ENCODE assay signal across 9 cellular contexts in the genomic region with DNA sequence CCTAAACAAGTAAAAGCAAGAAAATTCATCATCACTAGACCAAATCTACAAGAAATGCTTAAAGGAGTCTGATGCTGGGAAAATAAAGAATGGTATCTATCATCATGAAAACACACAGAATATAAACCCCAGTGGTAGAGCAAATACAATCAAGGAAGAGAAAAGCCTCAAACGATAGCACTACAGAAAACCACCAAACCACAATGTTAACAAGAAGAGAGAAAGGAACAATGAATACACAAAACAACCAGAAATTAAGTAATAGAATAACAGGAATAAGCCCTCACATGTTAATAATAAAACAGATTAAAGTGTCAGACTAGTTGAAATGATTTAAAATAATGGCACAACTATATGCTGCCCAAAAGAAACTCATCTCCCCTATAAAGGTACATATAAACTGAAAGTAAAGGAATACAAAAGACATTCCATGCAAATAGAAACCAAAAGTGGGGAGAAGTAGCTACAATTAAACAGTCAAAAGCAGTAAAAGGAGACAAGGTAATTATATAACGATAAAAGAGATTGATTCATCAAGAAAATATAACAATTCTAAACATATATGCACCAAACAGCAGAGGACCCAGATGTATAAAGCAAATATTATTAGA.
DNase-seq lines count a peak whose midpoint lies in the region; ATAC-seq and TF ChIP-seq lines count a peak whose summit lies in the region.
"Had no signal": no experiment of that assay in that cellular context is flagged by ENCODE, and none has a peak within 500 bp of the region (broad histone marks: within the 10 kb centered on the region; RNA-seq: fewer than 3 reads in every experiment).

No MANE protein-coding gene starts in this region.

- peak; percentile 38 for DNase-seq in ACHN
- DNase-seq in astrocyte of the cerebellum (ENCODE audit: low read depth) = peak; percentile 35
- DNase-seq in stimulated activated CD4-positive, alpha-beta T cell treated with anti-CD3 and anti-CD28 coated beads, Interleukin-12 subunit alpha, Interleukin-12 subunit beta, amount 100 ng/mL, for 4 hours = no peak
- DNase-seq in COLO668 (lab: John Stamatoyannopoulos, UW; ENCODE audit: unreplicated experiment) = no peak
- DNase-seq in middle frontal gyrus (ENCODE audit: extremely low spot score, low spot score) = no peak

- no peaks in the 10 kb centered on the region for H3K36me3 ChIP-seq in KMS-11 (ENCODE audit: insufficient read depth)

- TF ChIP-seq CTCF in KMS-11 (conservative IDR thresholded peaks at IDR 0.05; ENCODE audit: low read depth, low read length) (no peak), astrocyte of the cerebellum (IDR thresholded peaks at IDR 0.05; ENCODE audit: low read depth, low read length, missing control alignments) (no peak)

- H3K9ac ChIP-seq in KMS-11 = no peak overlapping the region

- H3K4me3 ChIP-seq in KMS-11 (IDR thresholded peaks at IDR 0.05; ENCODE audit: insufficient read depth, low read depth, low read length) (no peak overlapping the region), astrocyte of the cerebellum (ENCODE audit: low read depth, low read length) (no peak overlapping the region)

- peak overlapping the region; percentile 34 for H3K4me2 ChIP-seq in KMS-11

- H3K4me1 ChIP-seq in KMS-11 (ENCODE audit: low read depth, poor library complexity, severe bottlenecking) = peaks cover 28% of the 10 kb centered on the region

- no peak overlapping the region for H3K27ac ChIP-seq in KMS-11

- no peaks in the 10 kb centered on the region for H3K27me3 ChIP-seq in KMS-11 (ENCODE audit: insufficient read depth, low read depth)

- ATAC-seq in GM18861 (IDR thresholded peaks at IDR 0.05; ENCODE audit: unreplicated experiment) (peak; percentile 71), GM19328 (IDR thresholded peaks at IDR 0.05; ENCODE audit: unreplicated experiment) (no peak)
- ATAC-seq: Panc1 had no signal

- peaks cover 35% of the 10 kb centered on the region for H3K79me2 ChIP-seq in KMS-11 (ENCODE audit: insufficient read depth, low read depth)

- H4K20me1 ChIP-seq in KMS-11 (ENCODE audit: insufficient read depth) = peaks cover 5% of the 10 kb centered on the region; the same call in 1 of the 2 replicates

- H2AFZ ChIP-seq in KMS-11 (ENCODE audit: low read depth) = no peak overlapping the region

- in situ Hi-C loops in ACHN (cut with HindIII; ENCODE audit: low pct_ligation_motif_present, low pct_unique_long_range_greater_than_20kb, low sequenced_read_pairs) (no loop called here), astrocyte of the cerebellum (cut with HindIII; ENCODE audit: low sequenced_read_pairs) (no loop called here)

Comparison
In these comparisons a context has a peak if more than half of its experiments do, and no peak if none do; other contexts are left out.
1. DNase-seq: peak in ACHN (single experiment) and astrocyte of the cerebellum (single experiment); none in stimulated activated CD4-positive, alpha-beta T cell treated with anti-CD3 and anti-CD28 coated beads, Interleukin-12 subunit alpha, Interleukin-12 subunit beta, amount 100 ng/mL, for 4 hours (single experiment), COLO668 (single experiment) and middle frontal gyrus (single experiment).